Comparison of ENCODE assay signal across 27 cellular contexts in the genomic region with DNA sequence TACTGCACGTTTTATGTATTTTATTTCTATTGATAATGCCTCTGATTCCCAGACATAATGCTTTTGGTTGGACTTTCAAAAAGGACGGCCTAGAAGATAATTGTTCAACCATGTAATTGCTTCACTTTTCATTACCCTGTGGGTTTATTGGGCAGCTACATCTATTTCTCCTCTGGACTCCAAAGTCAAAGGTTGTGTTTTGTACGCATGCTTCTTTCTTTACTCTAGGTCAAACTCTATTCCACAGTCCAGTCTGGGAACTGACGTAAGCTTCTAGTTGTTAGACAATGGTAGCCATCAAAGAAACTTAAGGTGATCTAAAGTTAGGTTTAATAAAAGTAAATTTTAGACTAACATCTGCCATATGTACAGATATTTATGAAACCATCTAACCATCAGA. TPM values are rescaled to one million over a fixed set of nuclear protein-coding genes. Genes with fewer than 3 reads are reported as not detected.
DNase-seq lines count a peak whose midpoint lies in the region; ATAC-seq and TF ChIP-seq lines count a peak whose summit lies in the region.
"Had no signal": no experiment of that assay in that cellular context is flagged by ENCODE, and none has a peak within 500 bp of the region (broad histone marks: within the 10 kb centered on the region; RNA-seq: fewer than 3 reads in every experiment).

No MANE protein-coding gene starts in this region.

- H3K9ac ChIP-seq in liver (ENCODE audit: low read depth in 1 of 2, low read length in 2 of 2): no peak overlapping the region
- H3K9ac ChIP-seq in trophoblast cell (ENCODE audit: low read length): no peak overlapping the region
- H3K9ac ChIP-seq: BLaER1 had no signal

- H4K91ac ChIP-seq in trophoblast cell (ENCODE audit: low read depth, low read length): no peak overlapping the region

- H3K9me3 ChIP-seq in liver (ENCODE audit: control insufficient read depth in 4 of 4, low read length in 3 of 4) (no peaks in the 10 kb centered on the region), trophoblast cell (ENCODE audit: insufficient read depth, low read depth, low read length) (no peaks in the 10 kb centered on the region)
- H3K9me3 ChIP-seq: BE2C had no signal

- WGBS in liver: 40% methylated on average over 4 of the region's 4 CpGs
- no CpG with 5 or more reads among the region's 4 CpGs for WGBS in trophoblast cell (ENCODE audit: extremely low coverage, insufficient coverage, insufficient read length)

- no peak for DNase-seq in left lobe of liver (ENCODE audit: low spot score)
- DNase-seq in renal cortical epithelial cell (ENCODE audit: low read depth): peak; percentile 45
- no peak for DNase-seq in NCI-H226
- no peak for DNase-seq in cerebellum (ENCODE audit: low spot score)
- no peak for DNase-seq in trophoblast cell
- DNase-seq: 8988T; ACHN; BE2C; C1 segment of cervical spinal cord; CD4-positive, alpha-beta memory T cell; CD4-positive, CD25-positive, alpha-beta regulatory T cell; CD8-positive, alpha-beta memory T cell; COR-L47; DMS 273 treated with DMSO at 0.1 percent for 48 hours; DMS153; DMS53; DMS79; DND-41; EL; GDM1 had no signal

- H3K27me3 ChIP-seq in liver (ENCODE audit: control insufficient read depth in 4 of 4, insufficient read depth in 4 of 4, low read length in 3 of 4): no peaks in the 10 kb centered on the region
- H3K27me3 ChIP-seq in trophoblast cell (ENCODE audit: insufficient read depth, low read length): no peaks in the 10 kb centered on the region
- H3K27me3 ChIP-seq: BE2C, BLaER1 had no signal

- no peak overlapping the region for H4K8ac ChIP-seq in trophoblast cell (ENCODE audit: low read depth, low read length)

- no peak overlapping the region for H2BK120ac ChIP-seq in trophoblast cell (ENCODE audit: insufficient read depth, low read length, poor library complexity)

- no peak overlapping the region for H2BK5ac ChIP-seq in trophoblast cell (ENCODE audit: low read depth, low read length, poor library complexity)

- no peak overlapping the region for H3K18ac ChIP-seq in trophoblast cell (ENCODE audit: low read length)

- H3K4me3 ChIP-seq in liver (ENCODE audit: low read depth in 1 of 3, low read length in 3 of 3) (no peak overlapping the region), trophoblast cell (ENCODE audit: low read depth, low read length) (no peak overlapping the region)
- H3K4me3 ChIP-seq: BLaER1 had no signal

- no peak overlapping the region for H3K14ac ChIP-seq in trophoblast cell (ENCODE audit: low read length)

- no peaks in the 10 kb centered on the region for H3K36me3 ChIP-seq in liver (ENCODE audit: control insufficient read depth in 4 of 4, insufficient read depth in 3 of 4, low read depth in 1 of 4, low read length in 3 of 4)
- no peaks in the 10 kb centered on the region for H3K36me3 ChIP-seq in trophoblast cell (ENCODE audit: control insufficient read depth in 1 of 2, insufficient read depth in 2 of 2, low read length in 2 of 2)
- H3K36me3 ChIP-seq: BE2C, BLaER1 had no signal

- no peaks in the 10 kb centered on the region for H3K79me2 ChIP-seq in trophoblast cell (ENCODE audit: control insufficient read depth, insufficient read depth, low read length, poor library complexity)

- no peak overlapping the region for H3K23ac ChIP-seq in trophoblast cell (ENCODE audit: low read length)

- no peaks in the 10 kb centered on the region for H3K79me1 ChIP-seq in trophoblast cell (ENCODE audit: low read length)

- H3K4me1 ChIP-seq in liver (ENCODE audit: control insufficient read depth in 4 of 4, insufficient read depth in 4 of 4, low read length in 3 of 4): peaks cover 5 to 33% (median 18%) of the 10 kb centered on the region in 4 donors
- peaks cover 0 to 2% of the 10 kb centered on the region in 2 experiments for H3K4me1 ChIP-seq in trophoblast cell (ENCODE audit: control insufficient read depth in 1 of 2, insufficient read depth in 2 of 2, low read length in 2 of 2)
- H3K4me1 ChIP-seq: BE2C, BLaER1 had no signal

- H3K4ac ChIP-seq in trophoblast cell (ENCODE audit: low read depth, low read length): no peak overlapping the region

- H2AFZ ChIP-seq in trophoblast cell (ENCODE audit: insufficient read depth, low read length, poor library complexity): no peak overlapping the region

- peak overlapping the region; percentile 29 to 35 for H3K27ac ChIP-seq in liver (ENCODE audit: low read depth in 1 of 2, low read length in 2 of 2)
- no peak overlapping the region for H3K27ac ChIP-seq in trophoblast cell (ENCODE audit: low read depth, low read length)
- H3K27ac ChIP-seq: BLaER1 had no signal

- no peak overlapping the region for H4K12ac ChIP-seq in trophoblast cell (ENCODE audit: low read depth, low read length)

- no peak overlapping the region for H2AK5ac ChIP-seq in trophoblast cell (ENCODE audit: low read length)

- no peak overlapping the region for H2BK12ac ChIP-seq in trophoblast cell (ENCODE audit: low read length)

- TF ChIP-seq CTCF in liver (IDR thresholded peaks at IDR 0.05; ENCODE audit: low read depth, low read length, missing input control): no peak

- ATAC-seq in left lobe of liver: peak; percentile 40

- no peak overlapping the region for H3K4me2 ChIP-seq in trophoblast cell (ENCODE audit: low read length)
- H3K4me2 ChIP-seq: BLaER1 had no signal

- peak; percentile 45 to 58 for TF ChIP-seq RAD21 in liver (IDR thresholded peaks at IDR 0.05)

TF ChIP-seq in liver, 16 proteins besides CTCF, POLR2A, EP300 and RAD21 (continues in another document):
- TF ChIP-seq, protein P1, sequence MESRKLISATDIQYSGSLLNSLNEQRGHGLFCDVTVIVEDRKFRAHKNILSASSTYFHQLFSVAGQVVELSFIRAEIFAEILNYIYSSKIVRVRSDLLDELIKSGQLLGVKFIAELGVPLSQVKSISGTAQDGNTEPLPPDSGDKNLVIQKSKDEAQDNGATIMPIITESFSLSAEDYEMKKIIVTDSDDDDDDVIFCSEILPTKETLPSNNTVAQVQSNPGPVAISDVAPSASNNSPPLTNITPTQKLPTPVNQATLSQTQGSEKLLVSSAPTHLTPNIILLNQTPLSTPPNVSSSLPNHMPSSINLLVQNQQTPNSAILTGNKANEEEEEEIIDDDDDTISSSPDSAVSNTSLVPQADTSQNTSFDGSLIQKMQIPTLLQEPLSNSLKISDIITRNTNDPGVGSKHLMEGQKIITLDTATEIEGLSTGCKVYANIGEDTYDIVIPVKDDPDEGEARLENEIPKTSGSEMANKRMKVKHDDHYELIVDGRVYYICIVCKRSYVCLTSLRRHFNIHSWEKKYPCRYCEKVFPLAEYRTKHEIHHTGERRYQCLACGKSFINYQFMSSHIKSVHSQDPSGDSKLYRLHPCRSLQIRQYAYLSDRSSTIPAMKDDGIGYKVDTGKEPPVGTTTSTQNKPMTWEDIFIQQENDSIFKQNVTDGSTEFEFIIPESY (IDR thresholded peaks at IDR 0.05): peak; percentile 84
- no peak for TF ChIP-seq TAF1 (conservative IDR thresholded peaks at IDR 0.05)
- TF ChIP-seq, protein P2, sequence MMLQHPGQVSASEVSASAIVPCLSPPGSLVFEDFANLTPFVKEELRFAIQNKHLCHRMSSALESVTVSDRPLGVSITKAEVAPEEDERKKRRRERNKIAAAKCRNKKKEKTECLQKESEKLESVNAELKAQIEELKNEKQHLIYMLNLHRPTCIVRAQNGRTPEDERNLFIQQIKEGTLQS (IDR thresholded peaks at IDR 0.05): peak; percentile 54
- TF ChIP-seq SP1 (IDR thresholded peaks at IDR 0.05): peak; percentile 87
- TF ChIP-seq JUND (IDR thresholded peaks at IDR 0.05): peak; percentile 87 to 95
- peak in 1 of 2 donors; percentile 21 for TF ChIP-seq GABPA (IDR thresholded peaks at IDR 0.05 in 1 of 2, conservative IDR thresholded peaks at IDR 0.05 in 1 of 2)
- peak; percentile 89 for TF ChIP-seq YY1 (IDR thresholded peaks at IDR 0.05)
- peak; percentile 100 for TF ChIP-seq HNF4A (conservative IDR thresholded peaks at IDR 0.05)
- TF ChIP-seq FOXA1 (IDR thresholded peaks at IDR 0.05): peak; percentile 35
- TF ChIP-seq MAX (IDR thresholded peaks at IDR 0.05): peak; percentile 89
- peak in 1 of 2 donors; percentile 56 for TF ChIP-seq EGR1 (IDR thresholded peaks at IDR 0.05; ENCODE audit: low read depth in 2 of 2)

RNA-seq across cellular contexts. Expression of gene SLC17A3, which starts 6.6 kb away (rescaled TPM):
- total RNA-seq in left lobe of liver (10.4 TPM), liver (10 to 100 TPM in 1 of 2 donors, 1 to 10 TPM in 1; 1.6 to 13.6 TPM), renal cortical epithelial cell (5.6 and 30.0 TPM in 2 replicates), cerebellum (not detected)
- polyA plus RNA-seq in liver: 10 to 100 TPM in 1 of 2 donors, 1 to 10 TPM in 1; 8.3 to 23.2 TPM
- polyA plus RNA-seq in trophoblast cell (2013): not detected in 2 replicates
- total RNA-seq: A673; CD4-positive, CD25-positive, alpha-beta regulatory T cell; CD8-positive, alpha-beta memory T cell; Daoy; G401 had no signal
- polyA plus RNA-seq: CD14-positive monocyte; CD8-positive, alpha-beta memory T cell had no signal

RNA-seq across cellular contexts. Expression of gene SLC17A1, which starts 48.7 kb away (rescaled TPM):
- total RNA-seq in left lobe of liver (8.7 TPM), liver (10 to 100 TPM; 11.1 to 25.8 TPM), renal cortical epithelial cell (7.6 and 18.4 TPM in 2 replicates), cerebellum (not detected)
- polyA plus RNA-seq in liver: 10 to 100 TPM in 1 of 2 donors, 1 to 10 TPM in 1; 3.9 to 11.7 TPM
- polyA plus RNA-seq in trophoblast cell (2013): not detected in 2 replicates
- total RNA-seq: A673; CD4-positive, CD25-positive, alpha-beta regulatory T cell; CD8-positive, alpha-beta memory T cell; Daoy; G401 had no signal
- polyA plus RNA-seq: AG04450; CD14-positive monocyte; CD4-positive, alpha-beta memory T cell; CD4-positive, CD25-positive, alpha-beta regulatory T cell; CD8-positive, alpha-beta memory T cell had no signal

RNA-seq across cellular contexts. Expression of gene SLC17A2, which starts 49.9 kb away (rescaled TPM):
- total RNA-seq in left lobe of liver: 27.6 TPM
- total RNA-seq in liver: 10 to 100 TPM; 43.3 to 88.1 TPM
- polyA plus RNA-seq in liver: 10 to 100 TPM; 26.2 to 32.3 TPM
- total RNA-seq in renal cortical epithelial cell: 0.30 TPM in 1 of 2 replicates, not detected in the other
- not detected for total RNA-seq in cerebellum
- 0.21 and 0.28 TPM in 2 replicates for polyA plus RNA-seq in trophoblast cell (2013)
- total RNA-seq: A673; CD4-positive, alpha-beta memory T cell; CD4-positive, CD25-positive, alpha-beta regulatory T cell; CD8-positive, alpha-beta memory T cell; Daoy; G401 had no signal
- polyA plus RNA-seq: AG04450; CD14-positive monocyte; CD4-positive, alpha-beta memory T cell; CD4-positive, CD25-positive, alpha-beta regulatory T cell; CD8-positive, alpha-beta memory T cell had no signal

Comparison
In these comparisons a context has a peak if more than half of its experiments do, and no peak if none do; other contexts are left out.
1. RNA of gene SLC17A2, which starts 49.9 kb away (total RNA-seq): 43.3 to 88.1 TPM in liver and 27.6 TPM in left lobe of liver (single experiment); 0.30 TPM in renal cortical epithelial cell and not detected in cerebellum (single experiment); every median in the first group is over 10 times any median in the second.